In genomic region chr15:98713585-98714001, GRCh38 we compare ENCODE assay signal across 9 cellular contexts.
A peak's percentile ranks its signal among the peaks of the same experiment; 100 is the strongest.
DNase-seq lines count a peak whose midpoint lies in the region; ATAC-seq and TF ChIP-seq lines count a peak whose summit lies in the region.
"Had no signal": no experiment of that assay in that cellular context is flagged by ENCODE, and none has a peak within 500 bp of the region (broad histone marks: within the 10 kb centered on the region; RNA-seq: fewer than 3 reads in every experiment).

No MANE protein-coding gene starts in this region.

- H3K27me3 Mint-ChIP-seq in Calu3 (ENCODE audit: unreplicated experiment) = no peaks in the 10 kb centered on the region

- H3K4me3 Mint-ChIP-seq in Calu3 (ENCODE audit: low read depth, unreplicated experiment) = no peak overlapping the region

- no peak overlapping the region for H3K27ac Mint-ChIP-seq in Calu3 (ENCODE audit: unreplicated experiment)

- intact Hi-C loops in Calu3 (cut with micrococcal nuclease; ENCODE audit: unreplicated experiment) = no loop called here
- intact Hi-C loops in colonic mucosa (cut with DNase I) = no loop called here

- H3K4me1 ChIP-seq in colonic mucosa (peaks cover 10% of the 10 kb centered on the region), mucosa of rectum (ENCODE audit: control insufficient read depth in 2 of 2, insufficient read depth in 2 of 2, low read length in 2 of 2) (peaks cover 6 to 10% of the 10 kb centered on the region in 2 donors)

- no TSS peak for BruUV-seq in Calu3 (replicated peaks; lab: Mats Ljungman, UMichigan)

- DNase-seq in Calu3 = peak; percentile 58
- peak; percentile 53 for DNase-seq in colonic mucosa
- no peak for DNase-seq in NCI-H526 treated with DMSO at 0.1 percent for 48 hours (lab: John Stamatoyannopoulos, UW)
- DNase-seq in stimulated activated CD4-positive, alpha-beta T cell treated with anti-CD3 and anti-CD28 coated beads, Interleukin-4, amount 100 ng/mL, for 24 hours = no peak
- DNase-seq: KBM-7 had no signal

- H3K9me3 ChIP-seq in colonic mucosa = no peaks in the 10 kb centered on the region
- H3K9me3 ChIP-seq in mucosa of rectum (ENCODE audit: control insufficient read depth in 2 of 2, low read length in 2 of 2) = peaks cover 0 to 2% of the 10 kb centered on the region in 2 donors

- H3K9ac ChIP-seq in colonic mucosa (ENCODE audit: low read depth in 2 of 2, low read length in 2 of 2) (no peak overlapping the region), mucosa of rectum (ENCODE audit: low read depth in 1 of 2, low read length in 2 of 2) (no peak overlapping the region)

- no peaks in the 10 kb centered on the region for H3K36me3 ChIP-seq in colonic mucosa
- H3K36me3 ChIP-seq in mucosa of rectum (ENCODE audit: control insufficient read depth in 2 of 2, insufficient read depth in 2 of 2, low read length in 2 of 2) = no peaks in the 10 kb centered on the region

- no peak overlapping the region for H3K4me3 ChIP-seq in colonic mucosa
- H3K4me3 ChIP-seq in mucosa of rectum (ENCODE audit: low read length in 2 of 2) = no peak overlapping the region

- CTCF ChIA-PET in Calu3 (lab: Charles Lee) = interaction anchor here (1.2 to 2.1 kb wide), 2 partner anchors 10 to 60 kb away, joined by 3 to 9 read pairs; no protein-coding TSS in a partner anchor

- ATAC-seq in HG03103 (IDR thresholded peaks at IDR 0.05; ENCODE audit: low read depth, unreplicated experiment) (peak; percentile 56), GM19452 (IDR thresholded peaks at IDR 0.05; ENCODE audit: unreplicated experiment) (no peak), GM21717 (IDR thresholded peaks at IDR 0.05; ENCODE audit: unreplicated experiment) (no peak)

- H3K4me1 Mint-ChIP-seq in Calu3 (ENCODE audit: low read depth, unreplicated experiment) = peaks cover 47% of the 10 kb centered on the region

- H3K27ac ChIP-seq in colonic mucosa = peak overlapping the region; percentile 51
- H3K27ac ChIP-seq in mucosa of rectum (ENCODE audit: low read depth in 2 of 2, low read length in 2 of 2) = peak overlapping the region; percentile 17 to 24

- H3K27me3 ChIP-seq in colonic mucosa (no peaks in the 10 kb centered on the region), mucosa of rectum (ENCODE audit: control insufficient read depth in 2 of 2, insufficient read depth in 2 of 2, low read length in 2 of 2) (no peaks in the 10 kb centered on the region)

- TF ChIP-seq CTCF in Calu3 (IDR thresholded peaks at IDR 0.05; ENCODE audit: unreplicated experiment) (no peak), colonic mucosa (IDR thresholded peaks at IDR 0.05) (no peak)

- peaks cover 9% of the 10 kb centered on the region for H3K36me3 Mint-ChIP-seq in Calu3 (ENCODE audit: insufficient read depth, unreplicated experiment)

- H3K9me3 Mint-ChIP-seq in Calu3 (ENCODE audit: low read depth, unreplicated experiment) = peaks cover 9% of the 10 kb centered on the region

Comparison
In these comparisons a context has a peak if more than half of its experiments do, and no peak if none do; other contexts are left out.
1. DNase-seq: peak in Calu3 (single experiment) and colonic mucosa (single experiment); none in NCI-H526 treated with DMSO at 0.1 percent for 48 hours (single experiment) and stimulated activated CD4-positive, alpha-beta T cell treated with anti-CD3 and anti-CD28 coated beads, Interleukin-4, amount 100 ng/mL, for 24 hours (single experiment).